ENCODE assay signal across 18 cellular contexts in genomic region chr13:46109451-46109850, GRCh38. TPM values are rescaled to one million over a fixed set of nuclear protein-coding genes. Genes with fewer than 3 reads are reported as not detected.
DNase-seq lines count a peak whose midpoint lies in the region; ATAC-seq and TF ChIP-seq lines count a peak whose summit lies in the region.
"Had no signal": no experiment of that assay in that cellular context is flagged by ENCODE, and none has a peak within 500 bp of the region (broad histone marks: within the 10 kb centered on the region; RNA-seq: fewer than 3 reads in every experiment).

No MANE protein-coding gene starts in this region.

- ATAC-seq in HG03039 (IDR thresholded peaks at IDR 0.05; ENCODE audit: unreplicated experiment): no peak
- ATAC-seq: A549, GM12878 had no signal

- BruUV-seq in A673 (replicated peaks; lab: Mats Ljungman, UMichigan): no TSS peak

- CTCF ChIA-PET in A673 (lab: Charles Lee): no interaction called here

- H3K9me3 ChIP-seq in A673 (ENCODE audit: low read depth, low read length, poor library complexity, severe bottlenecking) (no peaks in the 10 kb centered on the region), OCI-LY3 (ENCODE audit: insufficient read depth, low read length) (no peaks in the 10 kb centered on the region)
- H3K9me3 ChIP-seq: A549, BLaER1 had no signal

- no peaks in the 10 kb centered on the region for H3K27me3 ChIP-seq in A673 (replicated peaks; ENCODE audit: insufficient read depth, low read depth, low read length, poor library complexity)
- H3K27me3 ChIP-seq in OCI-LY3 (ENCODE audit: low read depth, low read length): no peaks in the 10 kb centered on the region
- H3K27me3 ChIP-seq: BLaER1 had no signal

- TF ChIP-seq CTCF in A673 (conservative IDR thresholded peaks at IDR 0.05; ENCODE audit: low read depth, low read length) (no peak), OCI-LY3 (IDR thresholded peaks at IDR 0.05; ENCODE audit: low read depth, low read length) (no peak)

- intact Hi-C loops in A673 (cut with micrococcal nuclease; ENCODE audit: unreplicated experiment): no loop called here

- H3K36me3 ChIP-seq in A673 (ENCODE audit: insufficient read depth, low read length, poor library complexity, severe bottlenecking): peaks cover 5% of the 10 kb centered on the region
- no peaks in the 10 kb centered on the region for H3K36me3 ChIP-seq in OCI-LY3 (replicated peaks; ENCODE audit: low read depth, low read length)
- H3K36me3 ChIP-seq: BLaER1 had no signal

- H3K4me3 ChIP-seq in A673 (ENCODE audit: low read depth, low read length, poor library complexity, severe bottlenecking) (no peak overlapping the region), OCI-LY3 (ENCODE audit: low read length) (no peak overlapping the region)
- H3K4me3 ChIP-seq: A549, BLaER1, GM12878 had no signal

- no peaks in the 10 kb centered on the region for H4K20me1 ChIP-seq in OCI-LY3 (ENCODE audit: insufficient read depth, low read length)
- H4K20me1 ChIP-seq: BLaER1 had no signal

- peak overlapping the region; percentile 35 for H3K4me2 ChIP-seq in OCI-LY3 (ENCODE audit: low read length)
- H3K4me2 ChIP-seq: A549, BLaER1 had no signal

- POLR2A ChIA-PET in A673 (lab: Charles Lee; ENCODE audit: low non-redundant PET): no interaction called here

- peak overlapping the region; percentile 86 for H3K27ac ChIP-seq in A673 (ENCODE audit: low read depth, low read length, poor library complexity, severe bottlenecking)
- H3K27ac ChIP-seq in OCI-LY3 (ENCODE audit: low read length): peak overlapping the region; percentile 2; the same call in 1 of the 2 replicates
- H3K27ac ChIP-seq: A549, BLaER1 had no signal

- DNase-seq in A673 (ENCODE audit: low spot score) (no peak), COLO829 (ENCODE audit: low spot score) (peak; percentile 45), ecto neural progenitor cell (ENCODE audit: low spot score) (peak; percentile 55), NCI-H2227 treated with DMSO at 0.1 percent for 48 hours (lab: John Stamatoyannopoulos, UW) (no peak), NCI-H345 (lab: John Stamatoyannopoulos, UW) (no peak)
- DNase-seq in activated CD8-positive, alpha-beta memory T cell treated with anti-CD3 and anti-CD28 coated beads, Interleukin-2, amount 50 U/mL, for 48 hours: no peak
- DNase-seq: AML-193; Calu3; CD4-positive, CD25-positive, alpha-beta regulatory T cell; DMS 273 treated with DMSO at 0.1 percent for 48 hours; H7 had no signal

- no peaks in the 10 kb centered on the region for H3K79me2 ChIP-seq in OCI-LY3 (ENCODE audit: low read length)

- peaks cover 68% of the 10 kb centered on the region for H3K4me1 ChIP-seq in A673 (ENCODE audit: insufficient read depth, low read length, poor library complexity, severe bottlenecking)
- peaks cover 22% of the 10 kb centered on the region for H3K4me1 ChIP-seq in OCI-LY3 (ENCODE audit: low read length)

- no peak overlapping the region for H3K9ac ChIP-seq in OCI-LY3 (ENCODE audit: low read length)
- H3K9ac ChIP-seq: BLaER1 had no signal

- H2AFZ ChIP-seq in OCI-LY3 (ENCODE audit: low read depth, low read length): 0 out of 2 replicates have a peak overlapping the region, but pooled peaks have one; percentile 15

RNA-seq across cellular contexts. Expression of gene CPB2, which starts 4.6 kb away (rescaled TPM):
- 5.0 and 5.5 TPM in 2 replicates for total RNA-seq in A673 (2021)
- total RNA-seq: Calu3; CD4-positive, CD25-positive, alpha-beta regulatory T cell; Daoy; G401; H7 had no signal

RNA-seq across cellular contexts. Expression of gene ZC3H13, which starts 56.9 kb away (rescaled TPM):
- 373 and 378 TPM in 2 replicates for total RNA-seq in A673 (2021)

Comparison
In these comparisons a context has a peak if more than half of its experiments do, and no peak if none do; other contexts are left out.
1. DNase-seq: peak in COLO829 (single experiment) and ecto neural progenitor cell (single experiment); none in A673 (single experiment), activated CD8-positive, alpha-beta memory T cell treated with anti-CD3 and anti-CD28 coated beads, Interleukin-2, amount 50 U/mL, for 48 hours (single experiment), NCI-H2227 treated with DMSO at 0.1 percent for 48 hours (single experiment) and NCI-H345 (single experiment).